In genomic region chr20:2279245-2279779, GRCh38 we compare ENCODE assay signal across 1 cellular context.
TF ChIP-seq lines count a peak whose summit lies in the region.

No MANE protein-coding gene starts in this region.

TF ChIP-seq in K562, 482 proteins besides CTCF, POLR2A, EP300 and RAD21 (continued from another document):
- no peak for TF ChIP-seq TFAP4 (CRISPR knock-in tag; IDR thresholded peaks at IDR 0.05; ENCODE audit: borderline replicate concordance)
- TF ChIP-seq, protein P1, sequence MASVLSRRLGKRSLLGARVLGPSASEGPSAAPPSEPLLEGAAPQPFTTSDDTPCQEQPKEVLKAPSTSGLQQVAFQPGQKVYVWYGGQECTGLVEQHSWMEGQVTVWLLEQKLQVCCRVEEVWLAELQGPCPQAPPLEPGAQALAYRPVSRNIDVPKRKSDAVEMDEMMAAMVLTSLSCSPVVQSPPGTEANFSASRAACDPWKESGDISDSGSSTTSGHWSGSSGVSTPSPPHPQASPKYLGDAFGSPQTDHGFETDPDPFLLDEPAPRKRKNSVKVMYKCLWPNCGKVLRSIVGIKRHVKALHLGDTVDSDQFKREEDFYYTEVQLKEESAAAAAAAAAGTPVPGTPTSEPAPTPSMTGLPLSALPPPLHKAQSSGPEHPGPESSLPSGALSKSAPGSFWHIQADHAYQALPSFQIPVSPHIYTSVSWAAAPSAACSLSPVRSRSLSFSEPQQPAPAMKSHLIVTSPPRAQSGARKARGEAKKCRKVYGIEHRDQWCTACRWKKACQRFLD (CRISPR knock-in tag; IDR thresholded peaks at IDR 0.05): no peak
- no peak for TF ChIP-seq ZNF695 (CRISPR knock-in tag; IDR thresholded peaks at IDR 0.05)
